In the genomic region with DNA sequence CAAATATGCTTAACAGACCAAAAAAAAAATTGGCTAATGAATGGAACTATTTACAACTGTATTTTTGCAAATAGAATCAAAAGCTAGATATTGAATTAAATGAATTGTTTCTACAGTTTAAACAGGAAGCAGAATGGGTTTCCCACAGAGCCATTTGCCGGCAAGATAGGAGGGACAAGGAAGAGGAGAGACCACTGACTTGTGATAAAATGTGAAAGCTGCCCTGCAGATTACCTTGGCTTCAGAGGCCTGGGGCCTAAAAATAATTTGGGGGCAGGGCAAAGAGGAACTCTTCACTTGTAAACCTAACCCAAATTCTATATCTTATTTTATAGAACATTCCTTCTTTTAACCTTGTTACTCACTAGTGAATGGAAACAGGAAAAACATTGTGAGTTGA, we compare ENCODE assay signal across 16 cellular contexts. TPM values are rescaled to one million over a fixed set of nuclear protein-coding genes. Genes with fewer than 3 reads are reported as not detected.
DNase-seq lines count a peak whose midpoint lies in the region; ATAC-seq and TF ChIP-seq lines count a peak whose summit lies in the region.
"Had no signal": no experiment of that assay in that cellular context is flagged by ENCODE, and none has a peak within 500 bp of the region (broad histone marks: within the 10 kb centered on the region; RNA-seq: fewer than 3 reads in every experiment).

No MANE protein-coding gene starts in this region.

- H3K4me3 ChIP-seq in neutrophil (ENCODE audit: low read depth in 1 of 2, low read length in 1 of 2), result no peak overlapping the region
- H3K4me3 ChIP-seq in suprapubic skin, result no peak overlapping the region
- H3K4me3 ChIP-seq: PC-9 had no signal

- CTCF ChIA-PET in WTC11 (lab: Charles Lee), result interaction anchor here (0.5 to 0.7 kb wide), 2 partner anchors 268 to 1025 kb away, joined by 3 read pairs; no protein-coding TSS in a partner anchor

- H3K27ac Mint-ChIP-seq in activated naive CD8-positive, alpha-beta T cell treated with anti-CD3 and anti-CD28 coated beads, Interleukin-2, amount 50 U/mL, for 24 hours, result peak overlapping the region; percentile 40
- H3K27ac Mint-ChIP-seq in activated naive CD8-positive, alpha-beta T cell treated with anti-CD3 and anti-CD28 coated beads for 36 hours, result no peak overlapping the region
- H3K27ac Mint-ChIP-seq in WTC11, result no peak overlapping the region
- H3K27ac Mint-ChIP-seq: HFFc6 had no signal

- ATAC-seq in activated naive CD8-positive, alpha-beta T cell treated with anti-CD3 and anti-CD28 coated beads, Interleukin-2, amount 50 U/mL, for 24 hours, result no peak
- ATAC-seq in WTC11, result no peak; the same call in 1 of the 2 replicates

- H3K9me3 ChIP-seq in neutrophil (no peaks in the 10 kb centered on the region), suprapubic skin (no peaks in the 10 kb centered on the region)

- 84% methylated on average over 1 of the region's 1 CpG for WGBS in suprapubic skin

- H3K27me3 ChIP-seq in neutrophil (no peaks in the 10 kb centered on the region), suprapubic skin (no peaks in the 10 kb centered on the region)

- H3K4me1 Mint-ChIP-seq in activated naive CD8-positive, alpha-beta T cell treated with anti-CD3 and anti-CD28 coated beads, Interleukin-2, amount 50 U/mL, for 24 hours, result peaks cover 21% of the 10 kb centered on the region
- H3K4me1 Mint-ChIP-seq in activated naive CD8-positive, alpha-beta T cell treated with anti-CD3 and anti-CD28 coated beads for 36 hours, result peaks cover 15% of the 10 kb centered on the region
- H3K4me1 Mint-ChIP-seq in WTC11, result peaks cover 20% of the 10 kb centered on the region

- H3K27ac ChIP-seq in neutrophil (peak overlapping the region; percentile 71), suprapubic skin (no peak overlapping the region)
- H3K27ac ChIP-seq: PC-9 had no signal

- H3K36me3 Mint-ChIP-seq in activated naive CD8-positive, alpha-beta T cell treated with anti-CD3 and anti-CD28 coated beads, Interleukin-2, amount 50 U/mL, for 24 hours (ENCODE audit: low read depth), result peaks cover 3% of the 10 kb centered on the region
- H3K36me3 Mint-ChIP-seq in activated naive CD8-positive, alpha-beta T cell treated with anti-CD3 and anti-CD28 coated beads for 36 hours, result peaks cover 11% of the 10 kb centered on the region
- no peaks in the 10 kb centered on the region for H3K36me3 Mint-ChIP-seq in WTC11

- no peaks in the 10 kb centered on the region for H3K27me3 Mint-ChIP-seq in activated naive CD8-positive, alpha-beta T cell treated with anti-CD3 and anti-CD28 coated beads, Interleukin-2, amount 50 U/mL, for 24 hours
- H3K27me3 Mint-ChIP-seq in activated naive CD8-positive, alpha-beta T cell treated with anti-CD3 and anti-CD28 coated beads for 36 hours, result no peaks in the 10 kb centered on the region
- no peaks in the 10 kb centered on the region for H3K27me3 Mint-ChIP-seq in WTC11 (ENCODE audit: low read depth)

- no peaks in the 10 kb centered on the region for H3K36me3 ChIP-seq in neutrophil
- no peaks in the 10 kb centered on the region for H3K36me3 ChIP-seq in suprapubic skin

- DNase-seq in activated naive CD8-positive, alpha-beta T cell treated with anti-CD3 and anti-CD28 coated beads, Interleukin-2, amount 50 U/mL, for 24 hours, result no peak
- no peak for DNase-seq in activated naive CD8-positive, alpha-beta T cell treated with anti-CD3 and anti-CD28 coated beads for 36 hours
- DNase-seq in OCI-M1 (lab: John Stamatoyannopoulos, UW) (peak; percentile 88), WTC11 (ENCODE audit: low spot score) (no peak), COLO668 (lab: John Stamatoyannopoulos, UW; ENCODE audit: unreplicated experiment) (no peak), suprapubic skin (ENCODE audit: low spot score in 2 of 2) (no peak)
- DNase-seq in stimulated activated naive CD4-positive, alpha-beta T cell treated with Interleukin-2 at 50 U/mL for 16 hours (lab: John Stamatoyannopoulos, UW), result no peak
- DNase-seq: DMS79 treated with DMSO at 0.1 percent for 48 hours, HFFc6, Karpas-422, NCI-H1417 treated with DMSO at 0.1 percent for 48 hours, NCI-H2081 treated with DMSO at 0.1 percent for 48 hours, NCI-H2227 treated with DMSO at 0.1 percent for 48 hours, NCI-H526, PC-9 had no signal

- no peak for TF ChIP-seq EP300 in suprapubic skin (IDR thresholded peaks at IDR 0.05)

- H3K4me1 ChIP-seq in neutrophil (ENCODE audit: control insufficient read depth in 1 of 2, insufficient read depth in 1 of 2, low read depth in 1 of 2, low read length in 1 of 2) (peaks cover 84 to 93% of the 10 kb centered on the region in 2 experiments), suprapubic skin (peaks cover 17% of the 10 kb centered on the region)

- H3K9me3 Mint-ChIP-seq in activated naive CD8-positive, alpha-beta T cell treated with anti-CD3 and anti-CD28 coated beads, Interleukin-2, amount 50 U/mL, for 24 hours, result peaks cover 4% of the 10 kb centered on the region
- H3K9me3 Mint-ChIP-seq in activated naive CD8-positive, alpha-beta T cell treated with anti-CD3 and anti-CD28 coated beads for 36 hours, result peaks cover 8% of the 10 kb centered on the region
- no peaks in the 10 kb centered on the region for H3K9me3 Mint-ChIP-seq in WTC11
- H3K9me3 Mint-ChIP-seq: HFFc6 had no signal

- TF ChIP-seq CTCF in WTC11 (IDR thresholded peaks at IDR 0.05), result no peak
- no peak for TF ChIP-seq CTCF in neutrophil (IDR thresholded peaks at IDR 0.05)
- TF ChIP-seq CTCF in suprapubic skin (IDR thresholded peaks at IDR 0.05), result no peak

- POLR2A ChIA-PET in WTC11 (lab: Charles Lee), result no interaction called here

- H3K4me3 Mint-ChIP-seq in activated naive CD8-positive, alpha-beta T cell treated with anti-CD3 and anti-CD28 coated beads, Interleukin-2, amount 50 U/mL, for 24 hours, result no peak overlapping the region
- H3K4me3 Mint-ChIP-seq in activated naive CD8-positive, alpha-beta T cell treated with anti-CD3 and anti-CD28 coated beads for 36 hours, result no peak overlapping the region
- no peak overlapping the region for H3K4me3 Mint-ChIP-seq in WTC11
- H3K4me3 Mint-ChIP-seq: HFFc6 had no signal

- TF ChIP-seq POLR2A in suprapubic skin (IDR thresholded peaks at IDR 0.05), result no peak

TF ChIP-seq in WTC11, 78 proteins besides CTCF, POLR2A, EP300 and RAD21:
- TF ChIP-seq, protein P1, sequence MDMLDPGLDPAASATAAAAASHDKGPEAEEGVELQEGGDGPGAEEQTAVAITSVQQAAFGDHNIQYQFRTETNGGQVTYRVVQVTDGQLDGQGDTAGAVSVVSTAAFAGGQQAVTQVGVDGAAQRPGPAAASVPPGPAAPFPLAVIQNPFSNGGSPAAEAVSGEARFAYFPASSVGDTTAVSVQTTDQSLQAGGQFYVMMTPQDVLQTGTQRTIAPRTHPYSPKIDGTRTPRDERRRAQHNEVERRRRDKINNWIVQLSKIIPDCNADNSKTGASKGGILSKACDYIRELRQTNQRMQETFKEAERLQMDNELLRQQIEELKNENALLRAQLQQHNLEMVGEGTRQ (CRISPR knock-in tag; IDR thresholded peaks at IDR 0.05), result no peak
- TF ChIP-seq SP1 (CRISPR knock-in tag; conservative IDR thresholded peaks at IDR 0.05), result 0 out of 2 replicates have a peak, but pooled peaks have one; percentile 14

RNA-seq across cellular contexts. Expression of gene MDM1, which starts 49.3 kb away (rescaled TPM):
- 10 to 100 TPM; 20.0 to 22.2 TPM for total RNA-seq in activated naive CD8-positive, alpha-beta T cell treated with anti-CD3 and anti-CD28 coated beads for 36 hours
- total RNA-seq in WTC11 (2021), result 9.1 to 12.5 TPM (median 11.0 TPM) in 3 replicates
- 10 to 100 TPM in 1 of 4 donors, 1 to 10 TPM in 3; 4.1 to 10.2 (median 7.0) TPM for total RNA-seq in suprapubic skin
